In genomic region chr12:57240926-57241555, GRCh38 we compare ENCODE assay signal across 8 cellular contexts. TPM values are rescaled to one million over a fixed set of nuclear protein-coding genes. Genes with fewer than 3 reads are reported as not detected.
A peak's percentile ranks its signal among the peaks of the same experiment; 100 is the strongest.
DNase-seq lines count a peak whose midpoint lies in the region; ATAC-seq and TF ChIP-seq lines count a peak whose summit lies in the region.

No MANE protein-coding gene starts in this region.

- no peak for DNase-seq in AG09309 (ENCODE audit: low read depth)
- peak; percentile 71 for DNase-seq in GM23248
- peak; percentile 70 for DNase-seq in WERI-Rb-1
- peak; percentile 79 for DNase-seq in glutamatergic neuron
- DNase-seq in OCI-M1 (lab: John Stamatoyannopoulos, UW): no peak

- in situ Hi-C loops in GM23248 (cut with MboI): no loop called here

- H3K4me3 ChIP-seq in AG09309 (ENCODE audit: control insufficient read depth, low read depth, low read length): peak overlapping the region; percentile 94
- peak overlapping the region; percentile 96 for H3K4me3 ChIP-seq in GM23248
- H3K4me3 ChIP-seq in WERI-Rb-1 (ENCODE audit: low read depth, low read length): peak overlapping the region; percentile 65

- H3K36me3 Mint-ChIP-seq in glutamatergic neuron (ENCODE audit: unreplicated experiment): no peaks in the 10 kb centered on the region

- WGBS in GM23248 (ENCODE audit: low coverage in 1 of 2, low lambda C conversion rate in 2 of 2, missing lambda C conversion rate in 2 of 2), 2 experiments: 7 to 13% methylated on average over 27 to 30 of the region's 30 CpGs

- ATAC-seq in HG03095 (IDR thresholded peaks at IDR 0.05; ENCODE audit: unreplicated experiment): no peak
- no peak for ATAC-seq in HG03432 (IDR thresholded peaks at IDR 0.05; ENCODE audit: unreplicated experiment)

- TF ChIP-seq CTCF in AG09309 (IDR thresholded peaks at IDR 0.05; ENCODE audit: control insufficient read depth, insufficient read depth, low read depth, low read length, missing control alignments): no peak
- no peak for TF ChIP-seq CTCF in WERI-Rb-1 (IDR thresholded peaks at IDR 0.05; ENCODE audit: low read depth, low read length)
- TF ChIP-seq CTCF in glutamatergic neuron (IDR thresholded peaks at IDR 0.05; ENCODE audit: partially characterized antibody, unreplicated experiment): peak; percentile 38

- H3K36me3 ChIP-seq in GM23248 (ENCODE audit: low read depth) (no peaks in the 10 kb centered on the region), WERI-Rb-1 (0 out of 2 replicates have a peak, but pooled peaks cover under 1% of the 10 kb centered on the region)

- H3K4me3 Mint-ChIP-seq in glutamatergic neuron (ENCODE audit: unreplicated experiment): peak overlapping the region; percentile 98

- H3K9me3 ChIP-seq in GM23248 (ENCODE audit: low read depth) (no peaks in the 10 kb centered on the region), WERI-Rb-1 (ENCODE audit: severe bottlenecking) (no peaks in the 10 kb centered on the region)

- peaks cover 23% of the 10 kb centered on the region for H3K4me1 ChIP-seq in GM23248 (ENCODE audit: insufficient read depth)

- H2AFZ ChIP-seq in GM23248: no peak overlapping the region

- no peaks in the 10 kb centered on the region for H3K79me2 ChIP-seq in GM23248 (ENCODE audit: insufficient read depth)

- H3K9me3 Mint-ChIP-seq in glutamatergic neuron (ENCODE audit: unreplicated experiment): peaks cover 32% of the 10 kb centered on the region

- H3K27me3 ChIP-seq in GM23248 (replicated peaks; ENCODE audit: insufficient read depth): no peaks in the 10 kb centered on the region
- H3K27me3 ChIP-seq in WERI-Rb-1 (ENCODE audit: insufficient read depth, low read depth, severe bottlenecking): peaks cover 14% of the 10 kb centered on the region

- peaks cover 19% of the 10 kb centered on the region for H3F3A ChIP-seq in GM23248 (ENCODE audit: insufficient read depth)

- peak overlapping the region; percentile 92 for H3K4me2 ChIP-seq in GM23248 (ENCODE audit: unreplicated experiment)

- H3K9ac ChIP-seq in GM23248: peak overlapping the region; percentile 90

- H3K27ac Mint-ChIP-seq in glutamatergic neuron (ENCODE audit: unreplicated experiment): peak overlapping the region; percentile 99

- H3K27ac ChIP-seq in GM23248: no peak overlapping the region
- H3K27ac ChIP-seq in WERI-Rb-1: 0 out of 2 replicates have a peak overlapping the region, but pooled peaks have one; percentile 83
- H3K27ac ChIP-seq in temporal lobe (ENCODE audit: low read depth, low read length): peak overlapping the region; percentile 38

- no peaks in the 10 kb centered on the region for H4K20me1 ChIP-seq in GM23248 (ENCODE audit: insufficient read depth)

- peaks cover 38% of the 10 kb centered on the region for H3K27me3 Mint-ChIP-seq in glutamatergic neuron (ENCODE audit: unreplicated experiment)

- peaks cover 28% of the 10 kb centered on the region for H3K4me1 Mint-ChIP-seq in glutamatergic neuron (ENCODE audit: low read depth, unreplicated experiment)

- H3K9me2 ChIP-seq in GM23248 (ENCODE audit: insufficient read depth): no peaks in the 10 kb centered on the region

RNA-seq across cellular contexts. Expression of gene STAC3, which starts 9.9 kb away (rescaled TPM):
- 0.32 and 1.3 TPM in 2 replicates for total RNA-seq in GM23248 (2014; rRNA removed; shearing (Covaris generic))
- 0.35 and 0.52 TPM in 2 replicates for polyA plus RNA-seq in GM23248 (2016; fragmentation: Nextera tagmentation; extraction: Ambion mirVana)
- 12.1 TPM for total RNA-seq in glutamatergic neuron (ENCODE audit: unreplicated experiment)
- total RNA-seq in temporal lobe: 0.25 TPM

RNA-seq across cellular contexts. Expression of gene SHMT2, which starts 11.5 kb away (rescaled TPM):
- total RNA-seq in GM23248 (2014; rRNA removed; shearing (Covaris generic)): 272 and 341 TPM in 2 replicates
- 184 and 185 TPM in 2 replicates for polyA plus RNA-seq in GM23248 (2016; fragmentation: Nextera tagmentation; extraction: Ambion mirVana)
- 165 TPM for total RNA-seq in glutamatergic neuron (ENCODE audit: unreplicated experiment)
- 20.2 TPM for total RNA-seq in temporal lobe

RNA-seq across cellular contexts. Expression of gene NXPH4, which starts 24.4 kb away (rescaled TPM):
- total RNA-seq in GM23248 (2014; rRNA removed; shearing (Covaris generic)): 5.6 and 5.7 TPM in 2 replicates
- polyA plus RNA-seq in GM23248 (2016; fragmentation: Nextera tagmentation; extraction: Ambion mirVana): 5.4 and 6.7 TPM in 2 replicates
- total RNA-seq in glutamatergic neuron (ENCODE audit: unreplicated experiment) (10.5 TPM), temporal lobe (1.7 TPM)

Comparison
In these comparisons a context has a peak if more than half of its experiments do, and no peak if none do; other contexts are left out.
1. DNase-seq: peak in GM23248 (single experiment), WERI-Rb-1 (single experiment) and glutamatergic neuron (single experiment); none in AG09309 (single experiment) and OCI-M1 (single experiment).
2. Peak in every context shown above with its lines, with median percentiles within 50 percentile points of each other: H3K4me3 ChIP-seq.